Comparison of ENCODE assay signal across 8 cellular contexts in genomic region chr5:171162602-171163001, GRCh38.
DNase-seq lines count a peak whose midpoint lies in the region; ATAC-seq and TF ChIP-seq lines count a peak whose summit lies in the region.

No MANE protein-coding gene starts in this region.

- DNase-seq in AG08396 (ENCODE audit: low spot score): peak; percentile 7
- DNase-seq in KBM-7: peak; percentile 38
- DNase-seq in chondrocyte (ENCODE audit: low spot score): no peak
- DNase-seq in activated CD4-positive, alpha-beta T cell treated with anti-CD3 and anti-CD28 coated beads, Interleukin-2, amount 50 U/mL, for 1 hour: no peak
- DNase-seq in activated naive CD8-positive, alpha-beta T cell treated with anti-CD3 and anti-CD28 coated beads for 36 hours: no peak

- peaks cover 1% of the 10 kb centered on the region for H3K36me3 Mint-ChIP-seq in chondrocyte (ENCODE audit: low read depth)
- H3K36me3 Mint-ChIP-seq in stimulated activated memory B cell treated with anti-CD40 and anti-IgM and Interleukin-4, amounts not matched to agents 10 μg/mL and 1 μg/mL and 100 μg/mL, for 72 hours: no peaks in the 10 kb centered on the region
- no peaks in the 10 kb centered on the region for H3K36me3 Mint-ChIP-seq in activated naive CD8-positive, alpha-beta T cell treated with anti-CD3 and anti-CD28 coated beads for 36 hours

- no peaks in the 10 kb centered on the region for H3K4me1 Mint-ChIP-seq in chondrocyte (ENCODE audit: low read depth)
- no peaks in the 10 kb centered on the region for H3K4me1 Mint-ChIP-seq in stimulated activated memory B cell treated with anti-CD40 and anti-IgM and Interleukin-4, amounts not matched to agents 10 μg/mL and 1 μg/mL and 100 μg/mL, for 72 hours
- H3K4me1 Mint-ChIP-seq in activated naive CD8-positive, alpha-beta T cell treated with anti-CD3 and anti-CD28 coated beads for 36 hours: no peaks in the 10 kb centered on the region

- in situ Hi-C loops in KBM-7 (cut with MboI; ENCODE audit: low pct_unique_long_range_greater_than_20kb, low sequenced_read_pairs): no loop called here

- no peaks in the 10 kb centered on the region for H3K9me3 Mint-ChIP-seq in chondrocyte (ENCODE audit: low read depth)
- H3K9me3 Mint-ChIP-seq in stimulated activated memory B cell treated with anti-CD40 and anti-IgM and Interleukin-4, amounts not matched to agents 10 μg/mL and 1 μg/mL and 100 μg/mL, for 72 hours: no peaks in the 10 kb centered on the region
- H3K9me3 Mint-ChIP-seq in activated naive CD8-positive, alpha-beta T cell treated with anti-CD3 and anti-CD28 coated beads for 36 hours: no peaks in the 10 kb centered on the region

- no peaks in the 10 kb centered on the region for H3K27me3 Mint-ChIP-seq in chondrocyte (ENCODE audit: low read depth)
- H3K27me3 Mint-ChIP-seq in stimulated activated memory B cell treated with anti-CD40 and anti-IgM and Interleukin-4, amounts not matched to agents 10 μg/mL and 1 μg/mL and 100 μg/mL, for 72 hours: no peaks in the 10 kb centered on the region
- H3K27me3 Mint-ChIP-seq in activated naive CD8-positive, alpha-beta T cell treated with anti-CD3 and anti-CD28 coated beads for 36 hours: no peaks in the 10 kb centered on the region

- no peak overlapping the region for H3K4me3 Mint-ChIP-seq in chondrocyte (ENCODE audit: unreplicated experiment)
- no peak overlapping the region for H3K4me3 Mint-ChIP-seq in stimulated activated memory B cell treated with anti-CD40 and anti-IgM and Interleukin-4, amounts not matched to agents 10 μg/mL and 1 μg/mL and 100 μg/mL, for 72 hours
- H3K4me3 Mint-ChIP-seq in activated naive CD8-positive, alpha-beta T cell treated with anti-CD3 and anti-CD28 coated beads for 36 hours: no peak overlapping the region

- ATAC-seq in GM18868 (IDR thresholded peaks at IDR 0.05; ENCODE audit: unreplicated experiment) (peak; percentile 83), GM18517 (IDR thresholded peaks at IDR 0.05; ENCODE audit: unreplicated experiment) (no peak)
- ATAC-seq in stimulated activated memory B cell treated with anti-CD40 and anti-IgM and Interleukin-4, amounts not matched to agents 10 μg/mL and 1 μg/mL and 100 μg/mL, for 72 hours: peak; percentile 43

- TF ChIP-seq CTCF in chondrocyte (IDR thresholded peaks at IDR 0.05): peak; percentile 66

- no peak overlapping the region for H3K27ac Mint-ChIP-seq in chondrocyte (ENCODE audit: unreplicated experiment)
- H3K27ac Mint-ChIP-seq in stimulated activated memory B cell treated with anti-CD40 and anti-IgM and Interleukin-4, amounts not matched to agents 10 μg/mL and 1 μg/mL and 100 μg/mL, for 72 hours: no peak overlapping the region
- H3K27ac Mint-ChIP-seq in activated naive CD8-positive, alpha-beta T cell treated with anti-CD3 and anti-CD28 coated beads for 36 hours: no peak overlapping the region

Comparison
In these comparisons a context has a peak if more than half of its experiments do, and no peak if none do; other contexts are left out.
1. DNase-seq: peak in AG08396 (single experiment) and KBM-7 (single experiment); none in chondrocyte (single experiment), activated CD4-positive, alpha-beta T cell treated with anti-CD3 and anti-CD28 coated beads, Interleukin-2, amount 50 U/mL, for 1 hour (single experiment) and activated naive CD8-positive, alpha-beta T cell treated with anti-CD3 and anti-CD28 coated beads for 36 hours (single experiment).